In the genomic region with DNA sequence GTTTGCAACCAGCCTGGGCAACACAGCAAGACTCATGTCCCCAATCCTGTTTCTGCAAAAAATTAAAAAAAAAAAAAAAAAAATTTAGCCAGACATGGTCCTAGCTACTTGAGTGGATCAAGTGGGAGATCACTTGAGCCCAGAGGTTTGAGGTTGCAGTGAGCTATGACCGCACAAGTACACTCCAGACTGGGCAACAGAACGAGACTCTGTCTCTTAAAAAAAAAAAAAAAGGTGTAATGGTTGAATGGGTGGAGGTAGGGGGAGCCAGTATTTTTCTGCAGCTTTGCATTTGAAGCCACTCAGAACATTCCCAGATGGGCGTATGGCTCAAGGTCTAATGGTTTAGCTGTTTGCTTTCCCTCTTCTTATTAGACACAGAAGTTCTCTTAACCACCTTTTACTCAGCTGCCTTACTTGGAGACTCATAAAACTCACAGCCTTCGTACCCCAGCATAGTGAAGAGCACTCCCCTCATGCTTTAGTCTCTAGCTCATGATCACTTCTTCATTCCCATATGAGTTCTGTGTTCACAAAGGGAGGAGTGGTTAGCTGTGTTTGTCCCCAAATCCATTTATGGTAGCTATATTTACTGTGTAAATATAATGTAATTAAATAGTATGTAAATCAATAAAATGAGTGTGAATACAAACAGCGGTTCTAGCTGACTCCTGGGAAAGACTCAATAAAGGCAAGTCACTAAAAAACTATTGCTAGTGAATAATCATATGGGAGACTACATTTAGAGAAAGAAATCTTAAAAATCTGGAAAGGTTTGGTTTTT, we compare ENCODE assay signal across 16 cellular contexts. TPM values are rescaled to one million over a fixed set of nuclear protein-coding genes. Genes with fewer than 3 reads are reported as not detected.
DNase-seq lines count a peak whose midpoint lies in the region; ATAC-seq lines count a peak whose summit lies in the region.
"Had no signal": no experiment of that assay in that cellular context is flagged by ENCODE, and none has a peak within 500 bp of the region (broad histone marks: within the 10 kb centered on the region; RNA-seq: fewer than 3 reads in every experiment).

No MANE protein-coding gene starts in this region.

- no peak overlapping the region for H3K14ac ChIP-seq in mesenchymal stem cell (ENCODE audit: low read length in 2 of 2)

- no peak overlapping the region for H2BK120ac ChIP-seq in mesenchymal stem cell (ENCODE audit: low read depth, low read length)

- H2AK5ac ChIP-seq in mesenchymal stem cell (ENCODE audit: low read length, severe bottlenecking), result peak overlapping the region; percentile 22

- H2BK15ac ChIP-seq in mesenchymal stem cell (ENCODE audit: low read depth, poor library complexity, severe bottlenecking), result no peak overlapping the region

- no peak overlapping the region for H3K4me3 ChIP-seq in mesenchymal stem cell (ENCODE audit: insufficient read depth in 1 of 2, low read depth in 1 of 2, low read length in 2 of 2)
- H3K4me3 ChIP-seq: gastrocnemius medialis, SK-N-MC, upper lobe of left lung had no signal

- H2AFZ ChIP-seq in mesenchymal stem cell (ENCODE audit: low read depth, low read length), result no peak overlapping the region

- H3K4me2 ChIP-seq in mesenchymal stem cell (ENCODE audit: low read length, poor library complexity, severe bottlenecking), result no peak overlapping the region

- H3K4me1 ChIP-seq in mesenchymal stem cell (ENCODE audit: control insufficient read depth, insufficient read depth, low read depth, low read length), result peaks cover 12% of the 10 kb centered on the region

- H3K79me1 ChIP-seq in mesenchymal stem cell (replicated peaks; ENCODE audit: low read length, poor library complexity, severe bottlenecking), result peaks cover 12% of the 10 kb centered on the region

- no peak overlapping the region for H4K91ac ChIP-seq in mesenchymal stem cell (ENCODE audit: low read length)

- peaks cover 7 to 20% of the 10 kb centered on the region in 2 experiments for H3K36me3 ChIP-seq in mesenchymal stem cell (ENCODE audit: control insufficient read depth in 1 of 2, insufficient read depth in 2 of 2, low read depth in 1 of 2, low read length in 2 of 2)
- H3K36me3 ChIP-seq: gastrocnemius medialis had no signal

- no peak overlapping the region for H3K23ac ChIP-seq in mesenchymal stem cell (ENCODE audit: low read length in 2 of 2)

- no peaks in the 10 kb centered on the region for H3K9me3 ChIP-seq in mesenchymal stem cell (ENCODE audit: control insufficient read depth, low read length)
- H3K9me3 ChIP-seq: gastrocnemius medialis, upper lobe of left lung had no signal

- no peaks in the 10 kb centered on the region for H3K27me3 ChIP-seq in mesenchymal stem cell (ENCODE audit: control insufficient read depth in 1 of 2, insufficient read depth in 1 of 2, low read length in 2 of 2)
- H3K27me3 ChIP-seq: gastrocnemius medialis, upper lobe of left lung had no signal

- H3K27ac ChIP-seq in mesenchymal stem cell (ENCODE audit: low read length, poor library complexity, severe bottlenecking), result no peak overlapping the region
- H3K27ac ChIP-seq: SK-N-MC had no signal

- DNase-seq in DMS153 treated with DMSO at 0.1 percent for 48 hours (lab: John Stamatoyannopoulos, UW; ENCODE audit: unreplicated experiment) (peak; percentile 29), NCI-H1417 treated with DMSO at 0.1 percent for 48 hours (lab: John Stamatoyannopoulos, UW) (peak; percentile 73), NCI-H748 (lab: John Stamatoyannopoulos, UW; ENCODE audit: unreplicated experiment) (peak; percentile 94), mesenchymal stem cell (no peak), AG08396 (ENCODE audit: low spot score) (no peak), dermis blood vessel endothelial cell (no peak)
- DNase-seq: activated CD4-positive, alpha-beta T cell treated with anti-CD3 and anti-CD28 coated beads, Interleukin-2, amount 50 U/mL, for 4 hours; anterior cingulate cortex; DND-41; gastrocnemius medialis; KBM-7; NCI-H2107 had no signal

- H3K18ac ChIP-seq in mesenchymal stem cell (ENCODE audit: low read depth in 1 of 2, low read length in 2 of 2), result no peak overlapping the region

- no peak overlapping the region for H3K9ac ChIP-seq in mesenchymal stem cell (ENCODE audit: low read length)

- WGBS in mesenchymal stem cell, result 100% methylated on average over 3 of the region's 5 CpGs

- no peak overlapping the region for H2BK12ac ChIP-seq in mesenchymal stem cell (ENCODE audit: low read length in 2 of 2)

- ATAC-seq in GM21381 (IDR thresholded peaks at IDR 0.05; ENCODE audit: unreplicated experiment), result no peak
- ATAC-seq in GM21367 (IDR thresholded peaks at IDR 0.05; ENCODE audit: unreplicated experiment), result no peak
- ATAC-seq: gastrocnemius medialis had no signal

- H4K8ac ChIP-seq in mesenchymal stem cell (ENCODE audit: low read length), result no peak overlapping the region

- H2BK5ac ChIP-seq in mesenchymal stem cell (ENCODE audit: low read depth, low read length, poor library complexity, severe bottlenecking), result no peak overlapping the region

- no peak overlapping the region for H3K4ac ChIP-seq in mesenchymal stem cell (ENCODE audit: low read depth in 1 of 2, low read length in 2 of 2)

RNA-seq across cellular contexts. Expression of gene FKBP1A, which starts 9.0 kb away (rescaled TPM):
- 511 TPM for polyA plus RNA-seq in mesenchymal stem cell (2013, experiment 1 of 2)
- polyA plus RNA-seq in mesenchymal stem cell (2013, experiment 2 of 2), result 515 TPM
- 269 and 390 TPM in 2 replicates for total RNA-seq in dermis blood vessel endothelial cell

RNA-seq across cellular contexts. Expression of gene SDCBP2, which starts 54.9 kb away (rescaled TPM):
- polyA plus RNA-seq in mesenchymal stem cell (2013, experiment 1 of 2), result 1.6 TPM
- 1.8 TPM for polyA plus RNA-seq in mesenchymal stem cell (2013, experiment 2 of 2)
- 4.6 and 6.0 TPM in 2 replicates for total RNA-seq in dermis blood vessel endothelial cell

Comparison
In these comparisons a context has a peak if more than half of its experiments do, and no peak if none do; other contexts are left out.
1. DNase-seq: peak in DMS153 treated with DMSO at 0.1 percent for 48 hours (single experiment), NCI-H1417 treated with DMSO at 0.1 percent for 48 hours (single experiment) and NCI-H748 (single experiment); none in mesenchymal stem cell (single experiment), AG08396 (single experiment) and dermis blood vessel endothelial cell (single experiment).